37 cellular contexts compared by ENCODE assay signal in genomic region chr6:18667612-18668011, GRCh38.
"Had no signal": no experiment of that assay in that cellular context is flagged by ENCODE, and none has a peak within 500 bp of the region (broad histone marks: within the 10 kb centered on the region; RNA-seq: fewer than 3 reads in every experiment).

No MANE protein-coding gene starts in this region.

- H3K27ac Mint-ChIP-seq: activated CD4-positive, alpha-beta memory T cell treated with anti-CD3 and anti-CD28 coated beads, Interleukin-2, amount 10 ng/mL, durations not matched to agents 7 days and 5 days; activated CD4-positive, alpha-beta T cell treated with anti-CD3 and anti-CD28 coated beads for 36 hours; activated CD4-positive, alpha-beta T cell treated with anti-CD3 and anti-CD28 coated beads, Interleukin-2, amount 10 ng/mL, durations not matched to agents 7 days and 5 days; activated CD8-positive, alpha-beta memory T cell treated with anti-CD3 and anti-CD28 coated beads, Interleukin-2, amount 10 ng/mL, durations not matched to agents 7 days and 5 days; activated CD8-positive, alpha-beta T cell treated with anti-CD3 and anti-CD28 coated beads, Interleukin-2, amount 10 ng/mL, durations not matched to agents 7 days and 5 days; activated naive CD4-positive, alpha-beta T cell treated with anti-CD3 and anti-CD28 coated beads for 36 hours; activated naive CD4-positive, alpha-beta T cell treated with anti-CD3 and anti-CD28 coated beads, Interleukin-2, amount 50 U/mL, for 72 hours; activated naive CD8-positive, alpha-beta T cell treated with anti-CD3 and anti-CD28 coated beads for 36 hours; activated T-cell treated with anti-CD3 and anti-CD28 coated beads, Interleukin-2, amount 50 U/mL, for 72 hours; activated T-helper 1 cell treated with anti-CD3 and anti-CD28 coated beads, Interleukin-12 subunit alpha, Interleukin-12 subunit beta, Interleukin-2, Interleukin-4 antibody, amounts not matched to agents 30 ng/mL and 10 ng/mL and 1 ng/mL, durations not matched to agents 14 hours and 24 hours and 36 hours; activated T-helper 17 cell treated with anti-CD3 and anti-CD28 coated beads, Interleukin-2, amount 50 U/mL, for 72 hours; T-helper 1 cell treated with Interleukin-12 subunit alpha and Interleukin-12 subunit beta and Interleukin-4 antibody, amounts not matched to agents 30 μg/mL and 1 μg/mL, for 36 hours; T-helper 2 cell treated with Interferon-gamma antibody and Interleukin-4, amounts not matched to agents 5 μg/mL and 100 μg/mL, for 36 hours; WTC11 had no signal

- H3K27me3 Mint-ChIP-seq: activated CD4-positive, alpha-beta memory T cell treated with anti-CD3 and anti-CD28 coated beads, Interleukin-2, amount 10 ng/mL, durations not matched to agents 7 days and 5 days; activated CD4-positive, alpha-beta T cell treated with anti-CD3 and anti-CD28 coated beads, Interleukin-2, amount 10 ng/mL, durations not matched to agents 7 days and 5 days; activated CD8-positive, alpha-beta memory T cell treated with anti-CD3 and anti-CD28 coated beads, Interleukin-2, amount 10 ng/mL, durations not matched to agents 7 days and 5 days; activated naive CD8-positive, alpha-beta T cell treated with anti-CD3 and anti-CD28 coated beads for 36 hours; activated T-helper 17 cell treated with anti-CD3 and anti-CD28 coated beads, Interleukin-2, amount 50 U/mL, for 72 hours had no signal

- H3K9me3 Mint-ChIP-seq: activated CD4-positive, alpha-beta memory T cell treated with anti-CD3 and anti-CD28 coated beads, Interleukin-2, amount 10 ng/mL, durations not matched to agents 7 days and 5 days; activated CD4-positive, alpha-beta T cell treated with anti-CD3 and anti-CD28 coated beads, Interleukin-2, amount 10 ng/mL, durations not matched to agents 7 days and 5 days; activated naive CD4-positive, alpha-beta T cell treated with anti-CD3 and anti-CD28 coated beads for 36 hours; activated naive CD8-positive, alpha-beta T cell treated with anti-CD3 and anti-CD28 coated beads for 36 hours; activated T-cell treated with anti-CD3 and anti-CD28 coated beads, Interleukin-2, amount 50 U/mL, for 4 hours; activated T-helper 1 cell treated with anti-CD3 and anti-CD28 coated beads, Interleukin-12 subunit alpha, Interleukin-12 subunit beta, Interleukin-2, Interleukin-4 antibody, amounts not matched to agents 30 ng/mL and 10 ng/mL and 1 ng/mL, durations not matched to agents 14 hours and 24 hours and 36 hours; activated T-helper 17 cell treated with anti-CD3 and anti-CD28 coated beads, Interleukin-2, amount 50 U/mL, for 72 hours; T-helper 1 cell treated with Interleukin-12 subunit alpha and Interleukin-12 subunit beta and Interleukin-4 antibody, amounts not matched to agents 30 μg/mL and 1 μg/mL, for 36 hours; T-helper 2 cell treated with Interferon-gamma antibody and Interleukin-4, amounts not matched to agents 5 μg/mL and 100 μg/mL, for 36 hours; WTC11 had no signal

- H3K27me3 ChIP-seq: adrenal gland, body of pancreas, brain microvascular endothelial cell, breast epithelium had no signal

- H3K4me3 ChIP-seq: adrenal gland, body of pancreas, breast epithelium had no signal

- H3K4me1 Mint-ChIP-seq: activated CD4-positive, alpha-beta memory T cell treated with anti-CD3 and anti-CD28 coated beads, Interleukin-2, amount 10 ng/mL, durations not matched to agents 7 days and 5 days; activated CD4-positive, alpha-beta T cell treated with anti-CD3 and anti-CD28 coated beads for 36 hours; activated CD4-positive, alpha-beta T cell treated with anti-CD3 and anti-CD28 coated beads, Interleukin-2, amount 10 ng/mL, durations not matched to agents 7 days and 5 days; activated CD8-positive, alpha-beta memory T cell treated with anti-CD3 and anti-CD28 coated beads, Interleukin-2, amount 10 ng/mL, durations not matched to agents 7 days and 5 days; activated naive CD8-positive, alpha-beta T cell treated with anti-CD3 and anti-CD28 coated beads for 36 hours; activated T-helper 17 cell treated with anti-CD3 and anti-CD28 coated beads, Interleukin-2, amount 50 U/mL, for 72 hours; WTC11 had no signal

- DNase-seq: activated CD4-positive, alpha-beta memory T cell treated with anti-CD3 and anti-CD28 coated beads, Interleukin-2, amount 10 ng/mL, durations not matched to agents 7 days and 5 days; activated CD4-positive, alpha-beta T cell treated with anti-CD3 and anti-CD28 coated beads for 1 hour; activated CD4-positive, alpha-beta T cell treated with anti-CD3 and anti-CD28 coated beads for 36 hours; activated CD4-positive, alpha-beta T cell treated with anti-CD3 and anti-CD28 coated beads for 48 hours; activated CD4-positive, alpha-beta T cell treated with anti-CD3 and anti-CD28 coated beads, Interleukin-2, amount 10 ng/mL, durations not matched to agents 7 days and 5 days; activated CD4-positive, alpha-beta T cell treated with anti-CD3 and anti-CD28 coated beads, Interleukin-2, amount 50 U/mL, for 48 hours; activated CD4-positive, CD25-positive, alpha-beta regulatory T cell; activated CD8-positive, alpha-beta memory T cell treated with anti-CD3 and anti-CD28 coated beads for 24 hours; activated CD8-positive, alpha-beta memory T cell treated with anti-CD3 and anti-CD28 coated beads, Interleukin-2, amount 10 ng/mL, durations not matched to agents 7 days and 5 days; activated CD8-positive, alpha-beta memory T cell treated with anti-CD3 and anti-CD28 coated beads, Interleukin-2, amount 50 U/mL, for 48 hours; activated CD8-positive, alpha-beta T cell treated with anti-CD3 and anti-CD28 coated beads, Interleukin-2, amount 10 ng/mL, durations not matched to agents 7 days and 5 days; activated effector memory CD4-positive, alpha-beta T cell treated with anti-CD3 and anti-CD28 coated beads, Interleukin-2, amount 50 U/mL, for 16 hours; activated gamma-delta T cell treated with Interleukin-2 at 50 U/mL for 16 hours; activated naive CD4-positive, alpha-beta T cell; activated naive CD4-positive, alpha-beta T cell treated with anti-CD3 and anti-CD28 coated beads for 36 hours; activated naive CD4-positive, alpha-beta T cell treated with anti-CD3 and anti-CD28 coated beads, Interleukin-2, amount 50 U/mL, for 16 hours; activated naive CD8-positive, alpha-beta T cell treated with anti-CD3 and anti-CD28 coated beads for 36 hours; activated T-cell treated with anti-CD3 and anti-CD28 coated beads, Interleukin-2, amount 50 U/mL, for 4 hours; activated T-cell treated with anti-CD3 and anti-CD28 coated beads, Interleukin-2, amount 50 U/mL, for 72 hours; adrenal gland; amniotic stem cell; aorta; body of pancreas; brain microvascular endothelial cell; central memory CD4-positive, alpha-beta T cell; T-helper 1 cell; T-helper 2 cell; T-helper 9 cell; WERI-Rb-1 had no signal

- H3K9me3 ChIP-seq: adrenal gland, body of pancreas, breast epithelium had no signal

- H3K36me3 ChIP-seq: adrenal gland, brain microvascular endothelial cell, breast epithelium, WERI-Rb-1 had no signal

- ATAC-seq: activated CD4-positive, alpha-beta T cell treated with anti-CD3 and anti-CD28 coated beads for 36 hours; activated CD4-positive, CD25-positive, alpha-beta regulatory T cell treated with anti-CD3 and anti-CD28 coated beads, Interleukin-2, amount 50 U/mL, for 24 hours; activated CD8-positive, alpha-beta memory T cell treated with anti-CD3 and anti-CD28 coated beads, Interleukin-2, amount 10 ng/mL, durations not matched to agents 7 days and 5 days; activated CD8-positive, alpha-beta T cell treated with anti-CD3 and anti-CD28 coated beads, Interleukin-2, amount 10 ng/mL, durations not matched to agents 7 days and 5 days; activated naive CD4-positive, alpha-beta T cell treated with anti-CD3 and anti-CD28 coated beads, Interleukin-2, amount 50 U/mL, for 72 hours; activated T-cell treated with anti-CD3 and anti-CD28 coated beads, Interleukin-2, amount 50 U/mL, for 4 hours; activated T-cell treated with anti-CD3 and anti-CD28 coated beads, Interleukin-2, amount 50 U/mL, for 72 hours; activated T-helper 17 cell treated with anti-CD3 and anti-CD28 coated beads, Interleukin-2, amount 50 U/mL, for 72 hours; body of pancreas; WTC11 had no signal

- H3K4me1 ChIP-seq: adrenal gland, body of pancreas, breast epithelium had no signal

- H3K27ac ChIP-seq: adrenal gland, body of pancreas, brain microvascular endothelial cell, breast epithelium, WERI-Rb-1 had no signal

- H3K4me3 Mint-ChIP-seq: activated CD4-positive, alpha-beta memory T cell treated with anti-CD3 and anti-CD28 coated beads, Interleukin-2, amount 10 ng/mL, durations not matched to agents 7 days and 5 days; activated CD4-positive, alpha-beta T cell treated with anti-CD3 and anti-CD28 coated beads for 36 hours; activated CD4-positive, alpha-beta T cell treated with anti-CD3 and anti-CD28 coated beads, Interleukin-2, amount 10 ng/mL, durations not matched to agents 7 days and 5 days; activated CD8-positive, alpha-beta memory T cell treated with anti-CD3 and anti-CD28 coated beads, Interleukin-2, amount 10 ng/mL, durations not matched to agents 7 days and 5 days; activated CD8-positive, alpha-beta T cell treated with anti-CD3 and anti-CD28 coated beads, Interleukin-2, amount 10 ng/mL, durations not matched to agents 7 days and 5 days; activated naive CD4-positive, alpha-beta T cell treated with anti-CD3 and anti-CD28 coated beads for 36 hours; activated naive CD8-positive, alpha-beta T cell treated with anti-CD3 and anti-CD28 coated beads for 36 hours; activated T-cell treated with anti-CD3 and anti-CD28 coated beads, Interleukin-2, amount 50 U/mL, for 4 hours; activated T-cell treated with anti-CD3 and anti-CD28 coated beads, Interleukin-2, amount 50 U/mL, for 72 hours; activated T-helper 1 cell treated with anti-CD3 and anti-CD28 coated beads, Interleukin-12 subunit alpha, Interleukin-12 subunit beta, Interleukin-2, Interleukin-4 antibody, amounts not matched to agents 30 ng/mL and 10 ng/mL and 1 ng/mL, durations not matched to agents 14 hours and 24 hours and 36 hours; activated T-helper 17 cell treated with anti-CD3 and anti-CD28 coated beads, Interleukin-2, amount 50 U/mL, for 72 hours; T-helper 1 cell treated with Interleukin-12 subunit alpha and Interleukin-12 subunit beta and Interleukin-4 antibody, amounts not matched to agents 30 μg/mL and 1 μg/mL, for 36 hours; T-helper 2 cell treated with Interferon-gamma antibody and Interleukin-4, amounts not matched to agents 5 μg/mL and 100 μg/mL, for 36 hours; WTC11 had no signal

- H3K36me3 Mint-ChIP-seq: activated CD8-positive, alpha-beta memory T cell treated with anti-CD3 and anti-CD28 coated beads, Interleukin-2, amount 10 ng/mL, durations not matched to agents 7 days and 5 days; activated naive CD4-positive, alpha-beta T cell treated with anti-CD3 and anti-CD28 coated beads, Interleukin-2, amount 50 U/mL, for 72 hours; activated naive CD8-positive, alpha-beta T cell treated with anti-CD3 and anti-CD28 coated beads for 36 hours; WTC11 had no signal
